ENCODE assay signal across 17 cellular contexts in the genomic region with DNA sequence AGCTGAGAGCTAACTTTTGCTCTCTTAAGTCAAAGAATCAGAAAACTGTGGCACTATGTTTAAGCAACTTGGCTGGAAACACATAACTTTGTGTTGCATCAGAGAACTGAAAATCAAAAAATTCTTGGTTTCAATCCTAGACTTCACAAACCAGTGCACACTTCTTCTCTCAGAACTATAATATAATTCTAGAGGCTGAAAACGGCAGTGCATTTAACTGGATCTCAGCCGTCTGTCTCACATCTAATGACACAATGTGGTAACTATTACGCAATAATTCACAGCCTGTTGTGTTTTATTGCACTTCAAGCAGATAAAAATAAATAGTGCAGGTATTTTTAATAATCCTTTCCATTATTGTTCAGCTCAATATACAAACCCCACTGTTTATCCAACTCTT.
DNase-seq lines count a peak whose midpoint lies in the region; ATAC-seq and TF ChIP-seq lines count a peak whose summit lies in the region.
"Had no signal": no experiment of that assay in that cellular context is flagged by ENCODE, and none has a peak within 500 bp of the region (broad histone marks: within the 10 kb centered on the region; RNA-seq: fewer than 3 reads in every experiment).

No MANE protein-coding gene starts in this region.

- no peaks in the 10 kb centered on the region for H3K9me3 ChIP-seq in smooth muscle cell (replicated peaks; ENCODE audit: low read depth)
- peaks cover 4% of the 10 kb centered on the region; the same call in 1 of the 2 replicates for H3K9me3 ChIP-seq in Karpas-422 (ENCODE audit: low read length)
- H3K9me3 ChIP-seq: heart right ventricle, uterus had no signal

- peak; percentile 68 for ATAC-seq in HG02870 (IDR thresholded peaks at IDR 0.05; ENCODE audit: unreplicated experiment)
- ATAC-seq: heart right ventricle had no signal

- no peaks in the 10 kb centered on the region for H3K9me2 ChIP-seq in Karpas-422 (replicated peaks; ENCODE audit: insufficient read depth, low read length)

- no peak overlapping the region for H3K9ac ChIP-seq in smooth muscle cell (ENCODE audit: low read depth)
- H3K9ac ChIP-seq in Karpas-422 (ENCODE audit: low read length), result no peak overlapping the region

- H4K20me1 ChIP-seq in smooth muscle cell (ENCODE audit: low read depth) (no peaks in the 10 kb centered on the region), Karpas-422 (ENCODE audit: insufficient read depth, low read depth, low read length) (no peaks in the 10 kb centered on the region)

- no peaks in the 10 kb centered on the region for H3K79me2 ChIP-seq in smooth muscle cell (ENCODE audit: low read depth)
- no peaks in the 10 kb centered on the region for H3K79me2 ChIP-seq in Karpas-422 (ENCODE audit: low read length)

- DNase-seq in NOMO-1 treated with DMSO at 0.1 percent for 48 hours (lab: John Stamatoyannopoulos, UW; ENCODE audit: unreplicated experiment) (peak; percentile 79), fibroblast of gingiva (ENCODE audit: low read depth) (peak; percentile 39), smooth muscle cell (lab: John Stamatoyannopoulos, UW; ENCODE audit: unreplicated experiment) (no peak), Karpas-422 (no peak), HT-29 (ENCODE audit: low spot score) (no peak), midbrain (lab: John Stamatoyannopoulos, UW) (no peak)
- DNase-seq: activated CD4-positive, CD25-positive, alpha-beta regulatory T cell; activated CD8-positive, alpha-beta memory T cell treated with anti-CD3 and anti-CD28 coated beads, Interleukin-2, amount 50 U/mL, for 4 hours; central memory CD4-positive, alpha-beta T cell; H7; heart right ventricle; naive B cell; retina; stimulated activated CD4-positive, alpha-beta T cell treated with anti-CD3 and anti-CD28 coated beads, Interleukin-2, amount 100 ng/mL, for 48 hours; SW 1271; uterus had no signal

- WGBS in smooth muscle cell (ENCODE audit: low lambda C conversion rate), result 37% methylated on average over 3 of the region's 3 CpGs

- H3F3A ChIP-seq in smooth muscle cell (ENCODE audit: low read depth), result no peaks in the 10 kb centered on the region

- H3K4me1 ChIP-seq in smooth muscle cell (ENCODE audit: low read depth), result no peaks in the 10 kb centered on the region
- no peaks in the 10 kb centered on the region for H3K4me1 ChIP-seq in Karpas-422 (ENCODE audit: low read length)
- H3K4me1 ChIP-seq: uterus had no signal

- no peaks in the 10 kb centered on the region for H3K36me3 ChIP-seq in smooth muscle cell (ENCODE audit: low read depth)
- no peaks in the 10 kb centered on the region for H3K36me3 ChIP-seq in Karpas-422 (ENCODE audit: insufficient read depth, low read length)
- H3K36me3 ChIP-seq: heart right ventricle, uterus had no signal

- no peak overlapping the region for H3K27ac ChIP-seq in smooth muscle cell (ENCODE audit: low read depth)
- H3K27ac ChIP-seq in Karpas-422 (ENCODE audit: low read length), result no peak overlapping the region
- H3K27ac ChIP-seq: heart right ventricle had no signal

- H3K4me2 ChIP-seq in smooth muscle cell (no peak overlapping the region), Karpas-422 (ENCODE audit: low read depth, low read length, poor library complexity, severe bottlenecking) (no peak overlapping the region)

- TF ChIP-seq CTCF in smooth muscle cell (IDR thresholded peaks at IDR 0.05; ENCODE audit: borderline replicate concordance, insufficient read depth, poor library complexity, severe bottlenecking), result no peak

- peak overlapping the region; percentile 0 for H2AFZ ChIP-seq in smooth muscle cell (ENCODE audit: low read depth)
- H2AFZ ChIP-seq in Karpas-422 (ENCODE audit: low read length), result no peak overlapping the region

- H3K4me3 ChIP-seq in smooth muscle cell, result no peak overlapping the region
- H3K4me3 ChIP-seq in Karpas-422 (ENCODE audit: low read length), result no peak overlapping the region
- H3K4me3 ChIP-seq: heart right ventricle, uterus had no signal

- H3K27me3 ChIP-seq in smooth muscle cell (ENCODE audit: low read depth) (no peaks in the 10 kb centered on the region), Karpas-422 (ENCODE audit: low read length) (no peaks in the 10 kb centered on the region)
- H3K27me3 ChIP-seq: uterus had no signal

Comparison
In these comparisons a context has a peak if more than half of its experiments do, and no peak if none do; other contexts are left out.
1. DNase-seq: peak in NOMO-1 treated with DMSO at 0.1 percent for 48 hours (single experiment) and fibroblast of gingiva (single experiment); none in smooth muscle cell (single experiment), Karpas-422 (single experiment), HT-29 (single experiment) and midbrain (single experiment).